ENCODE assay signal across 16 cellular contexts in the genomic region with DNA sequence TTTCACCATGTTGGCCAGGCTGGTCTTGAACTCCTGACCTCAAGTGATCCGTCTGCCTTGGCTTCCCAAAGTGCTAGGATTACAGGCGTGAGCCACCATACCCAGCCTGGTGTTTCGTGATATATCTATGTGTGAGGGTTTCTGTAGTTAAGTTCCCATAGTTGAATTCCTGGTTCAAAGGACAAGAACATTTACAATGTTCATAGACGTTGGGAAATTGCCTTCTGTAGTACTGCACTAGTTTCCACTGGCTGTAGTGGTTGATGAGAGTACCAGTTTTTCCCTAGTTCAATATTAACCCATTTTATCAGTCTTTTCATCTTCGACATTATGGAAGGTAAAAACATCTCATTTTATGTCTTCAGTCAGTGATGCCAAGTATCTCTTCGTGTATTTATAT.
A peak's percentile ranks its signal among the peaks of the same experiment; 100 is the strongest.
DNase-seq lines count a peak whose midpoint lies in the region; ATAC-seq, FAIRE-seq and TF ChIP-seq lines count a peak whose summit lies in the region.
"Had no signal": no experiment of that assay in that cellular context is flagged by ENCODE, and none has a peak within 500 bp of the region (broad histone marks: within the 10 kb centered on the region; RNA-seq: fewer than 3 reads in every experiment).

No MANE protein-coding gene starts in this region.

- H3K36me3 Mint-ChIP-seq in dendritic cell treated with granulocyte-macrophage colony-stimulating factor and Interleukin-4, amounts not matched to agents 40 ng/mL and 50 ng/mL, for 4 days (ENCODE audit: low read depth), result no peaks in the 10 kb centered on the region

- H3K4me3 Mint-ChIP-seq in dendritic cell treated with granulocyte-macrophage colony-stimulating factor and Interleukin-4, amounts not matched to agents 40 ng/mL and 50 ng/mL, for 4 days, result no peak overlapping the region

- peaks cover 76% of the 10 kb centered on the region for H3K4me1 Mint-ChIP-seq in dendritic cell treated with granulocyte-macrophage colony-stimulating factor and Interleukin-4, amounts not matched to agents 40 ng/mL and 50 ng/mL, for 4 days (ENCODE audit: low read depth)

- H2AFZ ChIP-seq in PC-9, result no peak overlapping the region
- no peak overlapping the region for H2AFZ ChIP-seq in HepG2 (ENCODE audit: low read length)

- in situ Hi-C loops in HepG2 (cut with HindIII; ENCODE audit: extremely low pct_ligation_motif_present, low pct_unique_long_range_greater_than_20kb), result no loop called here

- H3F3A ChIP-seq in PC-9 (ENCODE audit: insufficient read depth, low read depth), result peaks cover 49% of the 10 kb centered on the region

- no peak for TF ChIP-seq CTCF in C4-2B (conservative IDR thresholded peaks at IDR 0.05)
- no peak for TF ChIP-seq CTCF in PC-9 (conservative IDR thresholded peaks at IDR 0.05)
- TF ChIP-seq CTCF in mucosa of descending colon (IDR thresholded peaks at IDR 0.05), result no peak
- TF ChIP-seq CTCF in HepG2 (CRISPR knock-in tag; IDR thresholded peaks at IDR 0.05), result no peak

- H3K27ac ChIP-seq in C4-2B (peak overlapping the region; percentile 37; the same call in 1 of the 2 replicates), PC-9 (peak overlapping the region; percentile 78), HepG2 (ENCODE audit: extremely low read length, insufficient read depth, low read length) (no peak overlapping the region)

- H3K4me3 ChIP-seq in PC-9 (no peak overlapping the region), mucosa of descending colon (no peak overlapping the region), HepG2 (replicated peaks in 1 of 3; ENCODE audit: insufficient read depth in 1 of 3, low read depth in 2 of 3, low read length in 3 of 3) (no peak overlapping the region)

- CTCF ChIA-PET in PC-9 (lab: Charles Lee), result no interaction called here
- CTCF ChIA-PET in HepG2 (lab: Yijun Ruan, JAX; ENCODE audit: low intra/inter-chr PET ratio, low total read pairs), result no interaction called here

- 88% methylated on average over 2 of the region's 6 CpGs for WGBS in HepG2 (ENCODE audit: low lambda C conversion rate)

- intact Hi-C loops in PC-9 (cut with micrococcal nuclease; ENCODE audit: unreplicated experiment) (no loop called here), mucosa of descending colon (cut with DNase I, micrococcal nuclease) (no loop called here), HepG2 (cut with micrococcal nuclease; ENCODE audit: unreplicated experiment) (no loop called here)
- intact Hi-C loops in dendritic cell treated with granulocyte-macrophage colony-stimulating factor and Interleukin-4, amounts not matched to agents 40 ng/mL and 50 ng/mL, for 4 days (cut with micrococcal nuclease), result loop anchor here (10.0 kb wide), 1 partner anchor 590 kb away; the partner anchor contains the start of gene NARS1

- H3K36me3 ChIP-seq in PC-9 (ENCODE audit: low read depth), result no peaks in the 10 kb centered on the region
- H3K36me3 ChIP-seq in mucosa of descending colon (ENCODE audit: low read depth), result no peaks in the 10 kb centered on the region
- no peaks in the 10 kb centered on the region for H3K36me3 ChIP-seq in HepG2 (replicated peaks in 1 of 2; ENCODE audit: control insufficient read depth in 1 of 2, insufficient read depth in 2 of 2, low read length in 2 of 2)

- H3K27me3 ChIP-seq in PC-9 (ENCODE audit: insufficient read depth, low read depth) (no peaks in the 10 kb centered on the region), HepG2 (ENCODE audit: control insufficient read depth in 1 of 2, insufficient read depth in 2 of 2, low read length in 2 of 2) (no peaks in the 10 kb centered on the region)

- POLR2A ChIA-PET in PC-9 (lab: Charles Lee; ENCODE audit: unreplicated experiment), result interaction anchor here (0.8 kb wide), 1 partner anchor 378 kb away, joined by 4 read pairs; no protein-coding TSS in a partner anchor
- POLR2A ChIA-PET in HepG2 (lab: Yijun Ruan, JAX), result no interaction called here

- H3K4me2 ChIP-seq in PC-9 (peak overlapping the region; percentile 63; the same call in 1 of the 2 replicates), HepG2 (ENCODE audit: low read depth, low read length) (no peak overlapping the region)

- H3K79me2 ChIP-seq in PC-9 (ENCODE audit: low read depth) (peaks cover 87% of the 10 kb centered on the region), HepG2 (ENCODE audit: insufficient read depth, low read length) (no peaks in the 10 kb centered on the region)

- peaks cover 39% of the 10 kb centered on the region for H3K27me3 Mint-ChIP-seq in dendritic cell treated with granulocyte-macrophage colony-stimulating factor and Interleukin-4, amounts not matched to agents 40 ng/mL and 50 ng/mL, for 4 days

- H3K9ac ChIP-seq in HepG2 (ENCODE audit: insufficient read depth, low read depth, low read length), result no peak overlapping the region

- no peak for DNase-seq in PC-9
- DNase-seq in mucosa of descending colon, result peak in 1 of 3 donors; percentile 40
- no peak for DNase-seq in HepG2 (ENCODE audit: low spot score)
- no peak for DNase-seq in RPMI8226
- DNase-seq: DMS79 treated with DMSO at 0.1 percent for 48 hours, GOT3, NCI-H1930, NCI-H2171 treated with DMSO at 0.1 percent for 48 hours, NCI-H82, SIG-M5 had no signal

- H3K9me3 Mint-ChIP-seq in dendritic cell treated with granulocyte-macrophage colony-stimulating factor and Interleukin-4, amounts not matched to agents 40 ng/mL and 50 ng/mL, for 4 days, result no peaks in the 10 kb centered on the region

- peak overlapping the region; percentile 87 for H3K27ac Mint-ChIP-seq in dendritic cell treated with granulocyte-macrophage colony-stimulating factor and Interleukin-4, amounts not matched to agents 40 ng/mL and 50 ng/mL, for 4 days

- ATAC-seq in mucosa of descending colon, result peak; percentile 80
- no peak for ATAC-seq in HG03039 (IDR thresholded peaks at IDR 0.05; ENCODE audit: unreplicated experiment)
- no peak for ATAC-seq in HepG2
- ATAC-seq in HG03565 (IDR thresholded peaks at IDR 0.05; ENCODE audit: unreplicated experiment), result no peak

- no peak for TF ChIP-seq EP300 in HepG2 (IDR thresholded peaks at IDR 0.05; ENCODE audit: low read depth in 2 of 2, low read length in 2 of 2)
- TF ChIP-seq EP300 in HepG2 (CRISPR knock-in tag; IDR thresholded peaks at IDR 0.05; ENCODE audit: borderline replicate concordance), result no peak

- H3K4me1 ChIP-seq in PC-9 (replicated peaks; ENCODE audit: insufficient read depth), result peaks cover 95% of the 10 kb centered on the region
- peaks cover 28% of the 10 kb centered on the region for H3K4me1 ChIP-seq in mucosa of descending colon (ENCODE audit: low read depth)
- peaks cover 7% of the 10 kb centered on the region; the same call in 1 of the 2 replicates for H3K4me1 ChIP-seq in HepG2 (ENCODE audit: insufficient read depth, low read length)

- no peaks in the 10 kb centered on the region for H3K9me2 ChIP-seq in PC-9 (ENCODE audit: insufficient read depth)

- H4K20me1 ChIP-seq in PC-9 (ENCODE audit: insufficient read depth), result no peaks in the 10 kb centered on the region
- no peaks in the 10 kb centered on the region for H4K20me1 ChIP-seq in HepG2 (ENCODE audit: insufficient read depth, low read length)

- BruUV-seq in PC-9 (replicated peaks; lab: Mats Ljungman, UMichigan), result no TSS peak
- no TSS peak for BruUV-seq in HepG2 (replicated peaks; lab: Mats Ljungman, UMichigan)

- H3K9me3 ChIP-seq in PC-9 (ENCODE audit: insufficient read depth, low read depth) (no peaks in the 10 kb centered on the region), mucosa of descending colon (no peaks in the 10 kb centered on the region), HepG2 (ENCODE audit: low read length) (no peaks in the 10 kb centered on the region)

- no peak for FAIRE-seq in HepG2 (lab: Jason Lieb, UNC)
- FAIRE-seq: G401.6, RCC 7860 had no signal

- no peak for TF ChIP-seq RAD21 in HepG2 (CRISPR knock-in tag; IDR thresholded peaks at IDR 0.05)

- TF ChIP-seq POLR2A in HepG2 (IDR thresholded peaks at IDR 0.05; ENCODE audit: insufficient read depth in 1 of 2, low read depth in 2 of 2, low read length in 2 of 2), result no peak

TF ChIP-seq in HepG2, 621 proteins besides CTCF, POLR2A, EP300 and RAD21 (continues in another document):
- TF ChIP-seq ATF4 (CRISPR knock-in tag; IDR thresholded peaks at IDR 0.05), result no peak
- TF ChIP-seq NCOR1 (IDR thresholded peaks at IDR 0.05; ENCODE audit: borderline replicate concordance, low read length), result no peak
- TF ChIP-seq CAMTA2 (CRISPR knock-in tag; IDR thresholded peaks at IDR 0.05; ENCODE audit: borderline replicate concordance), result no peak
- no peak for TF ChIP-seq STAT5B (CRISPR knock-in tag; IDR thresholded peaks at IDR 0.05)
- no peak for TF ChIP-seq CCAR2 (optimal IDR thresholded peaks at IDR 0.05; ENCODE audit: low read depth, low read length)
- TF ChIP-seq, protein P1, sequence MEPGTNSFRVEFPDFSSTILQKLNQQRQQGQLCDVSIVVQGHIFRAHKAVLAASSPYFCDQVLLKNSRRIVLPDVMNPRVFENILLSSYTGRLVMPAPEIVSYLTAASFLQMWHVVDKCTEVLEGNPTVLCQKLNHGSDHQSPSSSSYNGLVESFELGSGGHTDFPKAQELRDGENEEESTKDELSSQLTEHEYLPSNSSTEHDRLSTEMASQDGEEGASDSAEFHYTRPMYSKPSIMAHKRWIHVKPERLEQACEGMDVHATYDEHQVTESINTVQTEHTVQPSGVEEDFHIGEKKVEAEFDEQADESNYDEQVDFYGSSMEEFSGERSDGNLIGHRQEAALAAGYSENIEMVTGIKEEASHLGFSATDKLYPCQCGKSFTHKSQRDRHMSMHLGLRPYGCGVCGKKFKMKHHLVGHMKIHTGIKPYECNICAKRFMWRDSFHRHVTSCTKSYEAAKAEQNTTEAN (CRISPR knock-in tag; conservative IDR thresholded peaks at IDR 0.05), result no peak
- TF ChIP-seq LBX2 (CRISPR knock-in tag; IDR thresholded peaks at IDR 0.05; ENCODE audit: borderline replicate concordance), result no peak
- no peak for TF ChIP-seq WIZ (CRISPR knock-in tag; IDR thresholded peaks at IDR 0.05)
- no peak for TF ChIP-seq ZNF672 (CRISPR knock-in tag; IDR thresholded peaks at IDR 0.05)
- no peak for TF ChIP-seq ZNF382 (CRISPR knock-in tag; IDR thresholded peaks at IDR 0.05; ENCODE audit: borderline replicate concordance)
- no peak for TF ChIP-seq ZNF775 (CRISPR knock-in tag; IDR thresholded peaks at IDR 0.05; ENCODE audit: borderline replicate concordance)
- no peak for TF ChIP-seq SYNCRIP (IDR thresholded peaks at IDR 0.05; ENCODE audit: insufficient read depth, low read depth, low read length)
- TF ChIP-seq ZC3H4 (CRISPR knock-in tag; IDR thresholded peaks at IDR 0.05; ENCODE audit: borderline replicate concordance), result no peak
